13 cellular contexts compared by ENCODE assay signal in genomic region chr5:77168884-77169254, GRCh38. TPM values are rescaled to one million over a fixed set of nuclear protein-coding genes. Genes with fewer than 3 reads are reported as not detected.
DNase-seq lines count a peak whose midpoint lies in the region; ATAC-seq and TF ChIP-seq lines count a peak whose summit lies in the region.
"Had no signal": no experiment of that assay in that cellular context is flagged by ENCODE, and none has a peak within 500 bp of the region (broad histone marks: within the 10 kb centered on the region; RNA-seq: fewer than 3 reads in every experiment).

No MANE protein-coding gene starts in this region.

- H3K4me1 Mint-ChIP-seq in T-cell = no peaks in the 10 kb centered on the region

- peak overlapping the region; percentile 78; the same call in 1 of the 3 replicates for H2BK15ac ChIP-seq in IMR-90 (ENCODE audit: low read depth, low read length)

- CTCF ChIA-PET in IMR-90 (lab: Yijun Ruan, JAX) = no interaction called here
- CTCF ChIA-PET in T-cell (lab: Charles Lee) = no interaction called here

- H3K27me3 Mint-ChIP-seq in T-cell = peaks cover 11 to 13% of the 10 kb centered on the region in 2 donors

- no peaks in the 10 kb centered on the region for H3K36me3 ChIP-seq in BE2C
- no peaks in the 10 kb centered on the region for H3K36me3 ChIP-seq in IMR-90 (ENCODE audit: control insufficient read depth, insufficient read depth, low read length)
- no peaks in the 10 kb centered on the region for H3K36me3 ChIP-seq in brain microvascular endothelial cell (replicated peaks)
- H3K36me3 ChIP-seq in mucosa of descending colon (ENCODE audit: low read depth) = no peaks in the 10 kb centered on the region
- H3K36me3 ChIP-seq: uterus had no signal

- TF ChIP-seq CTCF in BE2C (IDR thresholded peaks at IDR 0.05; ENCODE audit: low read depth, low read length) = no peak
- no peak for TF ChIP-seq CTCF in IMR-90 (conservative IDR thresholded peaks at IDR 0.05; ENCODE audit: low read depth, low read length)
- TF ChIP-seq CTCF in brain microvascular endothelial cell (IDR thresholded peaks at IDR 0.05; ENCODE audit: low read depth, low read length, missing control alignments) = no peak
- no peak for TF ChIP-seq CTCF in mucosa of descending colon (IDR thresholded peaks at IDR 0.05)

- POLR2A ChIA-PET in IMR-90 (lab: Charles Lee; ENCODE audit: unreplicated experiment) (no interaction called here), T-cell (lab: Charles Lee) (interaction anchor here in 1 of 2 donors (0.7 kb wide), 1 partner anchor 224 kb away, joined by 3 read pairs; no protein-coding TSS in a partner anchor)

- no peak overlapping the region for H3K4me2 ChIP-seq in IMR-90 (ENCODE audit: low read depth, low read length)

- H3K27ac Mint-ChIP-seq in T-cell = no peak overlapping the region
- H3K27ac Mint-ChIP-seq: nephron progenitor cell had no signal

- H3K9me3 ChIP-seq in BE2C (no peaks in the 10 kb centered on the region), IMR-90 (ENCODE audit: control insufficient read depth, insufficient read depth, low read length) (no peaks in the 10 kb centered on the region), mucosa of descending colon (no peaks in the 10 kb centered on the region)
- H3K9me3 ChIP-seq: uterus had no signal

- peaks cover 23% of the 10 kb centered on the region for H3K9me1 ChIP-seq in IMR-90 (ENCODE audit: insufficient read depth, low read length)

- peak overlapping the region; percentile 48 to 83 for H4K8ac ChIP-seq in IMR-90 (ENCODE audit: low read depth in 2 of 2, low read length in 2 of 2)

- no peak overlapping the region for H3K9ac ChIP-seq in IMR-90 (ENCODE audit: low read depth, low read length)

- H3K4me1 ChIP-seq in BE2C (no peaks in the 10 kb centered on the region; the same call in 1 of the 2 replicates), IMR-90 (ENCODE audit: control insufficient read depth, insufficient read depth, low read length) (peaks cover 20% of the 10 kb centered on the region), mucosa of descending colon (ENCODE audit: low read depth) (peaks cover 3% of the 10 kb centered on the region)

- no peaks in the 10 kb centered on the region for H3K79me1 ChIP-seq in IMR-90 (ENCODE audit: low read depth in 1 of 2, low read length in 2 of 2)

- dilution Hi-C loops in IMR-90 (cut with HindIII; ENCODE audit: low sequenced_read_pairs, unreplicated experiment) = no loop called here

- H3K4me3 Mint-ChIP-seq in T-cell = no peak overlapping the region
- H3K4me3 Mint-ChIP-seq: nephron progenitor cell had no signal

- peak overlapping the region; percentile 87 for H2BK5ac ChIP-seq in IMR-90 (ENCODE audit: low read depth, low read length, poor library complexity, severe bottlenecking)

- H3K27me3 ChIP-seq in BE2C (no peaks in the 10 kb centered on the region), IMR-90 (ENCODE audit: control insufficient read depth, insufficient read depth, low read length) (peaks cover 5% of the 10 kb centered on the region), brain microvascular endothelial cell (replicated peaks) (no peaks in the 10 kb centered on the region)
- H3K27me3 ChIP-seq: uterus had no signal

- intact Hi-C loops in IMR-90 (cut with micrococcal nuclease) (loop anchor here (5.0 kb wide), 1 partner anchor 697 kb away; no protein-coding TSS in a partner anchor), mucosa of descending colon (cut with DNase I, micrococcal nuclease) (no loop called here)

- H4K20me1 ChIP-seq in IMR-90 (ENCODE audit: insufficient read depth, low read length) = no peaks in the 10 kb centered on the region

- H3K18ac ChIP-seq in IMR-90 (ENCODE audit: low read depth, low read length) = peak overlapping the region; percentile 63

- H3K14ac ChIP-seq in IMR-90 (replicated peaks; ENCODE audit: low read depth, low read length) = peak overlapping the region; percentile 61

- H3K36me3 Mint-ChIP-seq in T-cell = no peaks in the 10 kb centered on the region

- 100% methylated on average over 1 of the region's 3 CpGs; no CpG with 5 or more reads in 1 of the 2 experiments for WGBS in IMR-90 (ENCODE audit: extremely low coverage in 2 of 2, insufficient read length in 1 of 2), 2 experiments

- H3K4ac ChIP-seq in IMR-90 (ENCODE audit: low read depth, low read length) = peak overlapping the region; percentile 72

- peak overlapping the region; percentile 85; the same call in 1 of the 2 replicates for H4K91ac ChIP-seq in IMR-90 (ENCODE audit: insufficient read depth, low read depth, low read length)

- H2AK5ac ChIP-seq in IMR-90 (ENCODE audit: low read depth, low read length) = peak overlapping the region; percentile 80; the same call in 1 of the 2 replicates

- no peak overlapping the region for H2AK9ac ChIP-seq in IMR-90 (replicated peaks; ENCODE audit: low read depth, low read length, poor library complexity)

- TF ChIP-seq POLR2A in IMR-90 (IDR thresholded peaks at IDR 0.05; ENCODE audit: low read depth, low read length) = no peak

- in situ Hi-C loops in IMR-90 (cut with MboI; ENCODE audit: low sequenced_read_pairs) (no loop called here), brain microvascular endothelial cell (cut with HindIII; ENCODE audit: low pct_ligation_motif_present, low sequenced_read_pairs) (no loop called here)

- H3K27ac ChIP-seq in IMR-90 (ENCODE audit: insufficient read depth, low read length) = peak overlapping the region; percentile 80; the same call in 1 of the 2 replicates
- peak overlapping the region; percentile 74 for H3K27ac ChIP-seq in brain microvascular endothelial cell

- no peak for TF ChIP-seq RAD21 in IMR-90 (IDR thresholded peaks at IDR 0.05; ENCODE audit: low read length)

- peak overlapping the region; percentile 86; the same call in 1 of the 2 replicates for H3K23ac ChIP-seq in IMR-90 (ENCODE audit: low read depth, low read length)

- H2BK20ac ChIP-seq in IMR-90 (ENCODE audit: low read depth, low read length) = peak overlapping the region; percentile 95

- ATAC-seq in IMR-90 (ENCODE audit: low read depth) = no peak
- peak; percentile 62 for ATAC-seq in mucosa of descending colon
- ATAC-seq in T-cell (replicated peaks in 1 of 4) = no peak

- no TSS peak for BruUV-seq in IMR-90 (replicated peaks; lab: Mats Ljungman, UMichigan)

- H2BK120ac ChIP-seq in IMR-90 (ENCODE audit: low read depth, low read length) = peak overlapping the region; percentile 70

- H3K9me3 Mint-ChIP-seq in T-cell = no peaks in the 10 kb centered on the region
- H3K9me3 Mint-ChIP-seq: nephron progenitor cell had no signal

- H2AFZ ChIP-seq in IMR-90 (replicated peaks; ENCODE audit: low read length, poor library complexity) = no peak overlapping the region

- no peak overlapping the region for H3K56ac ChIP-seq in IMR-90 (ENCODE audit: extremely low read depth, insufficient read depth, low read length)

- H4K5ac ChIP-seq in IMR-90 (ENCODE audit: low read depth, low read length) = peak overlapping the region; percentile 65

- DNase-seq in BE2C (peak; percentile 20), IMR-90 (no peak), brain microvascular endothelial cell (peak; percentile 20), mucosa of descending colon (peak; percentile 53 to 74 (median 68)), HPDE6-E6E7 (ENCODE audit: extremely low spot score) (no peak), T-cell (no peak)
- no peak for DNase-seq in activated naive CD4-positive, alpha-beta T cell treated with Interleukin-2 at 50 U/mL for 16 hours
- no peak for DNase-seq in activated CD4-positive, alpha-beta T cell treated with anti-CD3 and anti-CD28 coated beads for 4 hours
- DNase-seq: activated T-cell treated with anti-CD3 and anti-CD28 coated beads, Interleukin-2, amount 50 U/mL, for 48 hours; NCI-H2227 treated with DMSO at 0.1 percent for 48 hours; nephron progenitor cell; stimulated activated CD4-positive, alpha-beta T cell treated with anti-CD3 and anti-CD28 coated beads, Interleukin-4, amount 100 ng/mL, for 1 hour had no signal

- H3K4me3 ChIP-seq in BE2C (ENCODE audit: low read depth, low read length) = no peak overlapping the region
- H3K4me3 ChIP-seq in IMR-90 (ENCODE audit: insufficient read depth, low read depth, low read length) = no peak overlapping the region
- no peak overlapping the region for H3K4me3 ChIP-seq in brain microvascular endothelial cell (ENCODE audit: low read depth, low read length)
- H3K4me3 ChIP-seq in mucosa of descending colon = no peak overlapping the region

TF ChIP-seq in IMR-90, 13 proteins besides CTCF, POLR2A, EP300 and RAD21:
- TF ChIP-seq RCOR1 (IDR thresholded peaks at IDR 0.05; ENCODE audit: insufficient replicate concordance, low read length) (no peak), ELK1 (IDR thresholded peaks at IDR 0.05; ENCODE audit: borderline replicate concordance, low read depth, low read length) (no peak), MXI1 (IDR thresholded peaks at IDR 0.05; ENCODE audit: borderline replicate concordance, low read depth, low read length) (no peak)

RNA-seq across cellular contexts. Expression of gene PDE8B, which starts 41.6 kb away (rescaled TPM):
- 0.63 TPM for polyA plus RNA-seq in BE2C (2012; ENCODE audit: insufficient read depth, insufficient read length, low read depth)
- total RNA-seq in IMR-90 (2012; rRNA removed) (under 0.01 TPM in 2 replicates), mucosa of descending colon (1 to 10 TPM in 1 of 3 donors, under 1 TPM in 2; 0.52 to 6.9 (median 0.70) TPM), T-cell (under 1 TPM in 3 of 5 donors, not detected in 2; 0.15 to 0.66 (median 0.23) TPM)
- 0.03 TPM in 1 of 2 replicates, not detected in the other for polyA plus RNA-seq in IMR-90 (2012; rRNA removed)
- 0.03 TPM in 1 of 2 replicates, not detected in the other for polyA plus RNA-seq in IMR-90 (2012; cell fraction: cytosol; rRNA removed)
- 0.07 and 0.25 TPM in 2 replicates for polyA plus RNA-seq in IMR-90 (2012; cell fraction: nucleus; rRNA removed; ENCODE audit: low replicate concordance)

Comparison
In these comparisons a context has a peak if more than half of its experiments do, and no peak if none do; other contexts are left out.
1. DNase-seq: peak in BE2C (single experiment), brain microvascular endothelial cell (single experiment) and mucosa of descending colon (3 of 3); none in IMR-90 (single experiment), HPDE6-E6E7 (single experiment), activated naive CD4-positive, alpha-beta T cell treated with Interleukin-2 at 50 U/mL for 16 hours (single experiment), T-cell (0 of 34) and activated CD4-positive, alpha-beta T cell treated with anti-CD3 and anti-CD28 coated beads for 4 hours (0 of 2).